In genomic region chr16:77433146-77433545, GRCh38 we compare ENCODE assay signal across 22 cellular contexts. TPM values are rescaled to one million over a fixed set of nuclear protein-coding genes. Genes with fewer than 3 reads are reported as not detected.
DNase-seq lines count a peak whose midpoint lies in the region; ATAC-seq and TF ChIP-seq lines count a peak whose summit lies in the region.
"Had no signal": no experiment of that assay in that cellular context is flagged by ENCODE, and none has a peak within 500 bp of the region (broad histone marks: within the 10 kb centered on the region; RNA-seq: fewer than 3 reads in every experiment).

No MANE protein-coding gene starts in this region.

- H3K27ac Mint-ChIP-seq in WTC11 (no peak overlapping the region), nephron progenitor cell (no peak overlapping the region)
- H3K27ac Mint-ChIP-seq: CD4-positive, alpha-beta T cell had no signal

- H3K4me3 ChIP-seq in subcutaneous abdominal adipose tissue (ENCODE audit: low read depth in 1 of 5, low read length in 5 of 5), result peak overlapping the region in 4 of 5 donors; percentile 29 to 78 (median 64)
- no peak overlapping the region for H3K4me3 ChIP-seq in brain microvascular endothelial cell (ENCODE audit: low read depth, low read length)
- no peak overlapping the region for H3K4me3 ChIP-seq in WERI-Rb-1 (ENCODE audit: low read depth, low read length)
- H3K4me3 ChIP-seq: BLaER1 had no signal

- H3K4me1 Mint-ChIP-seq in WTC11 (peaks cover 14% of the 10 kb centered on the region), nephron progenitor cell (peaks cover 57% of the 10 kb centered on the region)

- H3K27ac ChIP-seq in subcutaneous abdominal adipose tissue (ENCODE audit: low read depth, low read length) (peak overlapping the region; percentile 45), brain microvascular endothelial cell (no peak overlapping the region), WERI-Rb-1 (no peak overlapping the region)
- H3K27ac ChIP-seq: BLaER1 had no signal

- no peaks in the 10 kb centered on the region for H3K36me3 ChIP-seq in subcutaneous abdominal adipose tissue (ENCODE audit: control insufficient read depth in 5 of 5, insufficient read depth in 5 of 5, low read length in 5 of 5)
- H3K36me3 ChIP-seq in brain microvascular endothelial cell (replicated peaks), result no peaks in the 10 kb centered on the region
- no peaks in the 10 kb centered on the region for H3K36me3 ChIP-seq in WERI-Rb-1
- H3K36me3 ChIP-seq: BLaER1 had no signal

- H3K9ac ChIP-seq in subcutaneous abdominal adipose tissue (ENCODE audit: low read length in 5 of 5), result peak overlapping the region in 2 of 5 donors; percentile 45 to 53
- H3K9ac ChIP-seq: BLaER1 had no signal

- POLR2A ChIA-PET in WTC11 (lab: Charles Lee), result no interaction called here

- peaks cover 0 to 17% (median 11%) of the 10 kb centered on the region in 5 donors for H3K4me1 ChIP-seq in subcutaneous abdominal adipose tissue (ENCODE audit: control insufficient read depth in 5 of 5, insufficient read depth in 5 of 5, low read length in 5 of 5)
- H3K4me1 ChIP-seq: BLaER1 had no signal

- CTCF ChIA-PET in WTC11 (lab: Charles Lee), result no interaction called here

- no peaks in the 10 kb centered on the region for H3K9me3 Mint-ChIP-seq in WTC11
- peaks cover 10% of the 10 kb centered on the region for H3K9me3 Mint-ChIP-seq in nephron progenitor cell

- TF ChIP-seq CTCF in WTC11 (IDR thresholded peaks at IDR 0.05) (no peak), nephron progenitor cell (IDR thresholded peaks at IDR 0.05) (no peak), brain microvascular endothelial cell (IDR thresholded peaks at IDR 0.05; ENCODE audit: low read depth, low read length, missing control alignments) (no peak), WERI-Rb-1 (IDR thresholded peaks at IDR 0.05; ENCODE audit: low read depth, low read length) (no peak)

- no peaks in the 10 kb centered on the region for H3K9me3 ChIP-seq in subcutaneous abdominal adipose tissue (ENCODE audit: control insufficient read depth in 5 of 5, low read length in 5 of 5)
- no peaks in the 10 kb centered on the region for H3K9me3 ChIP-seq in WERI-Rb-1 (ENCODE audit: severe bottlenecking)

- H3K4me3 Mint-ChIP-seq in WTC11 (peak overlapping the region; percentile 67), nephron progenitor cell (peak overlapping the region; percentile 80)
- H3K4me3 Mint-ChIP-seq: CD4-positive, alpha-beta T cell had no signal

- no peaks in the 10 kb centered on the region for H3K36me3 Mint-ChIP-seq in WTC11
- peaks cover 7% of the 10 kb centered on the region for H3K36me3 Mint-ChIP-seq in nephron progenitor cell (ENCODE audit: low read depth)

- H3K27me3 Mint-ChIP-seq in WTC11 (ENCODE audit: low read depth) (peaks cover 61% of the 10 kb centered on the region), nephron progenitor cell (ENCODE audit: low read depth, poor library complexity) (peaks cover 73% of the 10 kb centered on the region)

- no peak for ATAC-seq in WTC11

- DNase-seq in WTC11 (ENCODE audit: low spot score) (no peak), dermis blood vessel endothelial cell (peak; percentile 28), nephron progenitor cell (no peak), A172 (ENCODE audit: low spot score) (no peak), brain microvascular endothelial cell (no peak), WERI-Rb-1 (no peak)
- DNase-seq: CD4-positive, alpha-beta T cell; COR-L47; DND-41; GOT3; HCEC 1CT; KG1; NCI-H1092; NCI-H1436; NCI-H1930; NCI-H2171; NCI-H526; Right ventricle myocardium superior had no signal

- in situ Hi-C loops in brain microvascular endothelial cell (cut with HindIII; ENCODE audit: low pct_ligation_motif_present, low sequenced_read_pairs), result no loop called here

- H3K27me3 ChIP-seq in subcutaneous abdominal adipose tissue (ENCODE audit: control insufficient read depth in 5 of 5, insufficient read depth in 4 of 5, low read length in 5 of 5) (peaks cover 7 to 18% (median 14%) of the 10 kb centered on the region in 5 donors), brain microvascular endothelial cell (replicated peaks) (peaks cover 18% of the 10 kb centered on the region), WERI-Rb-1 (ENCODE audit: insufficient read depth, low read depth, severe bottlenecking) (peaks cover 57% of the 10 kb centered on the region)
- H3K27me3 ChIP-seq: BLaER1 had no signal

TF ChIP-seq in WTC11, 78 proteins besides CTCF, POLR2A, EP300 and RAD21:
- TF ChIP-seq KAT7 (CRISPR knock-in tag; IDR thresholded peaks at IDR 0.05; ENCODE audit: borderline replicate concordance) (no peak), ZNF219 (CRISPR knock-in tag; IDR thresholded peaks at IDR 0.05; ENCODE audit: borderline replicate concordance) (no peak), SMAD4 (CRISPR knock-in tag; IDR thresholded peaks at IDR 0.05) (no peak), EMX1 (CRISPR knock-in tag; IDR thresholded peaks at IDR 0.05) (no peak), SOX15 (CRISPR knock-in tag; IDR thresholded peaks at IDR 0.05) (no peak), ZNF396 (CRISPR knock-in tag; IDR thresholded peaks at IDR 0.05; ENCODE audit: borderline replicate concordance) (no peak), ATF1 (CRISPR knock-in tag; IDR thresholded peaks at IDR 0.05) (no peak), JAZF1 (CRISPR knock-in tag; IDR thresholded peaks at IDR 0.05) (no peak), ZNF423 (CRISPR knock-in tag; IDR thresholded peaks at IDR 0.05) (no peak), HMGXB4 (CRISPR knock-in tag; IDR thresholded peaks at IDR 0.05) (no peak), RORB (CRISPR knock-in tag; IDR thresholded peaks at IDR 0.05) (no peak), ZNF138 (CRISPR knock-in tag; conservative IDR thresholded peaks at IDR 0.05) (no peak), STAT6 (CRISPR knock-in tag; conservative IDR thresholded peaks at IDR 0.05; ENCODE audit: low read depth) (no peak), FOXP4 (CRISPR knock-in tag; IDR thresholded peaks at IDR 0.05) (no peak), MAX (CRISPR knock-in tag; IDR thresholded peaks at IDR 0.05) (no peak), GABPB1 (CRISPR knock-in tag; IDR thresholded peaks at IDR 0.05) (no peak)

RNA-seq across cellular contexts. Expression of gene ADAMTS18, which starts 1.7 kb away (rescaled TPM):
- total RNA-seq in WTC11 (2021), result 0.17 to 0.94 TPM (median 0.23 TPM) in 3 replicates
- total RNA-seq in dermis blood vessel endothelial cell, result 64.5 and 89.3 TPM in 2 replicates
- total RNA-seq in A172 (2014; rRNA removed; shearing (Covaris generic)), result not detected in 2 replicates
- total RNA-seq: CD4-positive, alpha-beta T cell; Right ventricle myocardium superior; RPMI7951; SK-MEL-5 had no signal

Comparison
In these comparisons a context has a peak if more than half of its experiments do, and no peak if none do; other contexts are left out.
1. H3K4me3 ChIP-seq: peak in subcutaneous abdominal adipose tissue (4 of 5); none in brain microvascular endothelial cell (single experiment) and WERI-Rb-1 (single experiment).
2. RNA of gene ADAMTS18, which starts 1.7 kb away (total RNA-seq): 64.5 to 89.3 TPM in dermis blood vessel endothelial cell; 0.17 to 0.94 TPM in WTC11 and not detected in A172; every median in the first group is over 10 times any median in the second.